ENCODE assay signal across 7 cellular contexts in genomic region chr14:70567791-70568190, GRCh38. TPM values are rescaled to one million over a fixed set of nuclear protein-coding genes. Genes with fewer than 3 reads are reported as not detected.
DNase-seq lines count a peak whose midpoint lies in the region; ATAC-seq and TF ChIP-seq lines count a peak whose summit lies in the region.

No MANE protein-coding gene starts in this region.

- ATAC-seq in GM21515 (IDR thresholded peaks at IDR 0.05; ENCODE audit: unreplicated experiment): no peak

- no peak overlapping the region for H3K27ac ChIP-seq in caudate nucleus (ENCODE audit: low read depth, low read length)

- peak; percentile 12 for DNase-seq in G401 (ENCODE audit: low spot score)
- peak; percentile 26 for DNase-seq in HPDE6-E6E7 (ENCODE audit: extremely low spot score)
- peak; percentile 39 for DNase-seq in RPMI8226
- DNase-seq in foreskin fibroblast: peak; percentile 11 to 52
- DNase-seq in stromal cell of bone marrow (ENCODE audit: low read depth): peak; percentile 2
- no peak for DNase-seq in caudate nucleus (lab: John Stamatoyannopoulos, UW)

- peak; percentile 59 for TF ChIP-seq CTCF in foreskin fibroblast (IDR thresholded peaks at IDR 0.05; ENCODE audit: low read depth, low read length)

- in situ Hi-C loops in G401 (cut with HindIII; ENCODE audit: low sequenced_read_pairs): no loop called here

- no peak overlapping the region for H3K4me3 ChIP-seq in foreskin fibroblast (ENCODE audit: low read depth in 1 of 2, low read length in 2 of 2)

RNA-seq across cellular contexts. Expression of gene MED6, which starts 32.7 kb away (rescaled TPM):
- total RNA-seq in G401 (2014; rRNA removed; shearing (Covaris generic)): 41.0 and 71.7 TPM in 2 replicates

RNA-seq across cellular contexts. Expression of gene ADAM20, which starts 33.0 kb away (rescaled TPM):
- total RNA-seq in G401 (2014; rRNA removed; shearing (Covaris generic)): not detected in 2 replicates

Comparison
In these comparisons a context has a peak if more than half of its experiments do, and no peak if none do; other contexts are left out.
1. DNase-seq: peak in G401 (single experiment), HPDE6-E6E7 (single experiment), RPMI8226 (single experiment), foreskin fibroblast (2 of 2) and stromal cell of bone marrow (single experiment); none in caudate nucleus (0 of 61).